17 cellular contexts compared by ENCODE assay signal in genomic region chr17:65896889-65897288, GRCh38.
DNase-seq lines count a peak whose midpoint lies in the region; ATAC-seq, FAIRE-seq and TF ChIP-seq lines count a peak whose summit lies in the region.
"Had no signal": no experiment of that assay in that cellular context is flagged by ENCODE, and none has a peak within 500 bp of the region (broad histone marks: within the 10 kb centered on the region; RNA-seq: fewer than 3 reads in every experiment).

No MANE protein-coding gene starts in this region.

- H3K9me3 ChIP-seq in HepG2 (ENCODE audit: low read length) (no peaks in the 10 kb centered on the region), right lobe of liver (no peaks in the 10 kb centered on the region)

- H2AFZ ChIP-seq in HepG2 (ENCODE audit: low read length): no peak overlapping the region
- H2AFZ ChIP-seq: GM23248 had no signal

- no peak for TF ChIP-seq RAD21 in HepG2 (CRISPR knock-in tag; IDR thresholded peaks at IDR 0.05)

- TF ChIP-seq POLR2A in HepG2 (IDR thresholded peaks at IDR 0.05; ENCODE audit: insufficient read depth in 1 of 2, low read depth in 2 of 2, low read length in 2 of 2): no peak
- no peak for TF ChIP-seq POLR2A in right lobe of liver (IDR thresholded peaks at IDR 0.05)

- no peak for TF ChIP-seq EP300 in HepG2 (IDR thresholded peaks at IDR 0.05; ENCODE audit: low read depth in 2 of 2, low read length in 2 of 2)
- no peak for TF ChIP-seq EP300 in HepG2 (CRISPR knock-in tag; IDR thresholded peaks at IDR 0.05; ENCODE audit: borderline replicate concordance)

- H3K27ac ChIP-seq in HepG2 (ENCODE audit: extremely low read length, insufficient read depth, low read length) (no peak overlapping the region), right lobe of liver (no peak overlapping the region)
- H3K27ac ChIP-seq: C4-2B, GM23248, KMS-11 had no signal

- H3K4me2 ChIP-seq in HepG2 (ENCODE audit: low read depth, low read length): no peak overlapping the region
- H3K4me2 ChIP-seq: KMS-11 had no signal

- intact Hi-C loops in HepG2 (cut with micrococcal nuclease; ENCODE audit: unreplicated experiment) (no loop called here), right lobe of liver (cut with DNase I) (no loop called here)

- H3K79me2 ChIP-seq in HepG2 (ENCODE audit: insufficient read depth, low read length): no peaks in the 10 kb centered on the region

- H4K20me1 ChIP-seq in HepG2 (ENCODE audit: insufficient read depth, low read length): no peaks in the 10 kb centered on the region

- DNase-seq in HepG2 (ENCODE audit: low spot score) (no peak), right lobe of liver (no peak), NCI-H146 treated with DMSO at 0.1 percent for 48 hours (lab: John Stamatoyannopoulos, UW; ENCODE audit: unreplicated experiment) (peak; percentile 93), NCI-H748 treated with DMSO at 0.1 percent for 48 hours (lab: John Stamatoyannopoulos, UW) (peak; percentile 80), type B pancreatic cell (ENCODE audit: extremely low spot score, unreplicated experiment) (no peak), A172 (ENCODE audit: low spot score) (no peak), T-helper 1 cell (no peak)
- DNase-seq: DND-41, GDM1, GM23248, NCI-H187 treated with DMSO at 0.1 percent for 48 hours, NCI-H82, T-helper 9 cell had no signal

- H3K9ac ChIP-seq in HepG2 (ENCODE audit: insufficient read depth, low read depth, low read length): no peak overlapping the region
- H3K9ac ChIP-seq: GM23248, KMS-11 had no signal

- in situ Hi-C loops in HepG2 (cut with HindIII; ENCODE audit: extremely low pct_ligation_motif_present, low pct_unique_long_range_greater_than_20kb): no loop called here

- H3K27me3 ChIP-seq in HepG2 (ENCODE audit: control insufficient read depth in 1 of 2, insufficient read depth in 2 of 2, low read length in 2 of 2) (no peaks in the 10 kb centered on the region), right lobe of liver (no peaks in the 10 kb centered on the region)

- H3K36me3 ChIP-seq in HepG2 (replicated peaks in 1 of 2; ENCODE audit: control insufficient read depth in 1 of 2, insufficient read depth in 2 of 2, low read length in 2 of 2) (no peaks in the 10 kb centered on the region), right lobe of liver (no peaks in the 10 kb centered on the region)

- TF ChIP-seq CTCF in HepG2 (CRISPR knock-in tag; IDR thresholded peaks at IDR 0.05): no peak
- no peak for TF ChIP-seq CTCF in right lobe of liver (IDR thresholded peaks at IDR 0.05)
- TF ChIP-seq CTCF in type B pancreatic cell (conservative IDR thresholded peaks at IDR 0.05): no peak

- peak overlapping the region; percentile 38 for H3K4me3 Mint-ChIP-seq in type B pancreatic cell

- ATAC-seq in HepG2 (no peak), right lobe of liver (no peak), HG02759 (IDR thresholded peaks at IDR 0.05; ENCODE audit: unreplicated experiment) (no peak)
- ATAC-seq: GM12878 had no signal

- no peak overlapping the region for H3K27ac Mint-ChIP-seq in type B pancreatic cell

- H3K4me1 ChIP-seq in HepG2 (ENCODE audit: insufficient read depth, low read length): no peaks in the 10 kb centered on the region
- H3K4me1 ChIP-seq in right lobe of liver: no peaks in the 10 kb centered on the region

- POLR2A ChIA-PET in HepG2 (lab: Yijun Ruan, JAX): no interaction called here

- CTCF ChIA-PET in HepG2 (lab: Yijun Ruan, JAX; ENCODE audit: low intra/inter-chr PET ratio, low total read pairs): no interaction called here

- H3K9me3 Mint-ChIP-seq in type B pancreatic cell: no peaks in the 10 kb centered on the region

- no TSS peak for BruUV-seq in HepG2 (replicated peaks; lab: Mats Ljungman, UMichigan)

- FAIRE-seq in HepG2 (lab: Jason Lieb, UNC): no peak
- FAIRE-seq: GM12878 had no signal

- H3K4me1 Mint-ChIP-seq in type B pancreatic cell (ENCODE audit: unreplicated experiment): peaks cover 5% of the 10 kb centered on the region

- H3K36me3 Mint-ChIP-seq in type B pancreatic cell: no peaks in the 10 kb centered on the region

- H3K27me3 Mint-ChIP-seq in type B pancreatic cell: no peaks in the 10 kb centered on the region

- H3K4me3 ChIP-seq in HepG2 (replicated peaks in 1 of 3; ENCODE audit: insufficient read depth in 1 of 3, low read depth in 2 of 3, low read length in 3 of 3) (no peak overlapping the region), right lobe of liver (no peak overlapping the region)
- H3K4me3 ChIP-seq: GM12878, GM23248 had no signal

TF ChIP-seq in HepG2, 621 proteins besides CTCF, POLR2A, EP300 and RAD21:
- TF ChIP-seq ZNF296 (CRISPR knock-in tag; conservative IDR thresholded peaks at IDR 0.05) (no peak), TFAP4 (IDR thresholded peaks at IDR 0.05; ENCODE audit: borderline replicate concordance, low read depth) (0 out of 2 replicates have a peak, but pooled peaks have one; percentile 21), RBAK (CRISPR knock-in tag; IDR thresholded peaks at IDR 0.05) (no peak), FOXA1 (IDR thresholded peaks at IDR 0.05) (no peak), FOXA1 (CRISPR knock-in tag; IDR thresholded peaks at IDR 0.05) (peak; percentile 55), ZNF670 (CRISPR knock-in tag; IDR thresholded peaks at IDR 0.05; ENCODE audit: borderline replicate concordance) (no peak)
- TF ChIP-seq, protein P1, sequence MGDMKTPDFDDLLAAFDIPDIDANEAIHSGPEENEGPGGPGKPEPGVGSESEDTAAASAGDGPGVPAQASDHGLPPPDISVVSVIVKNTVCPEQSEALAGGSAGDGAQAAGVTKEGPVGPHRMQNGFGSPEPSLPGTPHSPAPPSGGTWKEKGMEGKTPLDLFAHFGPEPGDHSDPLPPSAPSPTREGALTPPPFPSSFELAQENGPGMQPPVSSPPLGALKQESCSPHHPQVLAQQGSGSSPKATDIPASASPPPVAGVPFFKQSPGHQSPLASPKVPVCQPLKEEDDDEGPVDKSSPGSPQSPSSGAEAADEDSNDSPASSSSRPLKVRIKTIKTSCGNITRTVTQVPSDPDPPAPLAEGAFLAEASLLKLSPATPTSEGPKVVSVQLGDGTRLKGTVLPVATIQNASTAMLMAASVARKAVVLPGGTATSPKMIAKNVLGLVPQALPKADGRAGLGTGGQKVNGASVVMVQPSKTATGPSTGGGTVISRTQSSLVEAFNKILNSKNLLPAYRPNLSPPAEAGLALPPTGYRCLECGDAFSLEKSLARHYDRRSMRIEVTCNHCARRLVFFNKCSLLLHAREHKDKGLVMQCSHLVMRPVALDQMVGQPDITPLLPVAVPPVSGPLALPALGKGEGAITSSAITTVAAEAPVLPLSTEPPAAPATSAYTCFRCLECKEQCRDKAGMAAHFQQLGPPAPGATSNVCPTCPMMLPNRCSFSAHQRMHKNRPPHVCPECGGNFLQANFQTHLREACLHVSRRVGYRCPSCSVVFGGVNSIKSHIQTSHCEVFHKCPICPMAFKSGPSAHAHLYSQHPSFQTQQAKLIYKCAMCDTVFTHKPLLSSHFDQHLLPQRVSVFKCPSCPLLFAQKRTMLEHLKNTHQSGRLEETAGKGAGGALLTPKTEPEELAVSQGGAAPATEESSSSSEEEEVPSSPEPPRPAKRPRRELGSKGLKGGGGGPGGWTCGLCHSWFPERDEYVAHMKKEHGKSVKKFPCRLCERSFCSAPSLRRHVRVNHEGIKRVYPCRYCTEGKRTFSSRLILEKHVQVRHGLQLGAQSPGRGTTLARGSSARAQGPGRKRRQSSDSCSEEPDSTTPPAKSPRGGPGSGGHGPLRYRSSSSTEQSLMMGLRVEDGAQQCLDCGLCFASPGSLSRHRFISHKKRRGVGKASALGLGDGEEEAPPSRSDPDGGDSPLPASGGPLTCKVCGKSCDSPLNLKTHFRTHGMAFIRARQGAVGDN (CRISPR knock-in tag; IDR thresholded peaks at IDR 0.05): no peak

Comparison
In these comparisons a context has a peak if more than half of its experiments do, and no peak if none do; other contexts are left out.
1. DNase-seq: peak in NCI-H146 treated with DMSO at 0.1 percent for 48 hours (single experiment) and NCI-H748 treated with DMSO at 0.1 percent for 48 hours (single experiment); none in HepG2 (single experiment), right lobe of liver (0 of 3), type B pancreatic cell (single experiment), A172 (single experiment) and T-helper 1 cell (0 of 5).